ENCODE assay signal across 17 cellular contexts in genomic region chr11:110445428-110445827, GRCh38. TPM values are rescaled to one million over a fixed set of nuclear protein-coding genes. Genes with fewer than 3 reads are reported as not detected.
DNase-seq lines count a peak whose midpoint lies in the region; ATAC-seq and TF ChIP-seq lines count a peak whose summit lies in the region.
"Had no signal": no experiment of that assay in that cellular context is flagged by ENCODE, and none has a peak within 500 bp of the region (broad histone marks: within the 10 kb centered on the region; RNA-seq: fewer than 3 reads in every experiment).

No MANE protein-coding gene starts in this region.

- H3K4me3 ChIP-seq in GM23248 (no peak overlapping the region), LNCaP clone FGC (ENCODE audit: low read depth, low read length) (no peak overlapping the region), foreskin fibroblast (ENCODE audit: low read depth in 1 of 2, low read length in 2 of 2) (no peak overlapping the region)
- H3K4me3 ChIP-seq: GM12878, HAP-1 had no signal

- WGBS in GM23248 (ENCODE audit: low coverage in 1 of 2, low lambda C conversion rate in 2 of 2, missing lambda C conversion rate in 2 of 2), 2 experiments, result 34 to 60% methylated on average over 1 of the region's 1 CpG

- H3K4me2 ChIP-seq in GM23248 (ENCODE audit: unreplicated experiment), result no peak overlapping the region

- H3K4me1 ChIP-seq in GM23248 (ENCODE audit: insufficient read depth), result peaks cover 5% of the 10 kb centered on the region; the same call in 1 of the 2 replicates
- H3K4me1 ChIP-seq: HAP-1 had no signal

- no peaks in the 10 kb centered on the region for H3F3A ChIP-seq in GM23248 (ENCODE audit: insufficient read depth)

- no peak for ATAC-seq in GM21423 (IDR thresholded peaks at IDR 0.05; ENCODE audit: unreplicated experiment)
- ATAC-seq: GM12878 had no signal

- H3K27ac ChIP-seq in GM23248, result no peak overlapping the region

- peak; percentile 7 for DNase-seq in GM23248
- DNase-seq in LNCaP clone FGC (ENCODE audit: low read depth), result peak; percentile 67
- DNase-seq in iris pigment epithelial cell (ENCODE audit: low read depth), result peak; percentile 38
- DNase-seq in LoVo (ENCODE audit: low spot score), result no peak
- no peak for DNase-seq in foreskin fibroblast
- DNase-seq: C1 segment of cervical spinal cord; CD4-positive, alpha-beta memory T cell; COR-L47; DMS153; DND-41; EL; GDM1; GOT3; HFFc6 had no signal

- no peaks in the 10 kb centered on the region for H4K20me1 ChIP-seq in GM23248 (ENCODE audit: insufficient read depth)

- no peak overlapping the region for H2AFZ ChIP-seq in GM23248

- no peak overlapping the region for H3K9ac ChIP-seq in GM23248

- in situ Hi-C loops in GM23248 (cut with MboI), result no loop called here

- H3K9me2 ChIP-seq in GM23248 (ENCODE audit: insufficient read depth), result no peaks in the 10 kb centered on the region

- H3K79me2 ChIP-seq in GM23248 (ENCODE audit: insufficient read depth), result peaks cover 19% of the 10 kb centered on the region

- TF ChIP-seq CTCF in LNCaP clone FGC (IDR thresholded peaks at IDR 0.05; ENCODE audit: control insufficient read depth, extremely low read depth, insufficient read depth), result no peak
- TF ChIP-seq CTCF in foreskin fibroblast (IDR thresholded peaks at IDR 0.05; ENCODE audit: low read depth, low read length), result no peak

- peaks cover 3% of the 10 kb centered on the region; the same call in 1 of the 2 replicates for H3K36me3 ChIP-seq in GM23248 (ENCODE audit: low read depth)

- H3K27me3 ChIP-seq in GM23248 (replicated peaks; ENCODE audit: insufficient read depth), result no peaks in the 10 kb centered on the region

- H3K9me3 ChIP-seq in GM23248 (ENCODE audit: low read depth), result no peaks in the 10 kb centered on the region
- H3K9me3 ChIP-seq: HAP-1 had no signal

RNA-seq across cellular contexts. Expression of gene FDX1, which starts 15.7 kb away (rescaled TPM):
- 8.5 and 12.2 TPM in 2 replicates for total RNA-seq in GM23248 (2014; rRNA removed; shearing (Covaris generic))
- polyA plus RNA-seq in GM23248 (2016; fragmentation: Nextera tagmentation; extraction: Ambion mirVana), result 16.5 and 16.6 TPM in 2 replicates

Comparison
In these comparisons a context has a peak if more than half of its experiments do, and no peak if none do; other contexts are left out.
1. DNase-seq: peak in GM23248 (single experiment), LNCaP clone FGC (single experiment) and iris pigment epithelial cell (single experiment); none in LoVo (single experiment) and foreskin fibroblast (0 of 2).